Comparison of ENCODE assay signal across 1 cellular context in genomic region chr1:174005032-174005431, GRCh38.
TF ChIP-seq lines count a peak whose summit lies in the region.

No MANE protein-coding gene starts in this region.

TF ChIP-seq in GM23338, 12 proteins besides CTCF, POLR2A, EP300 and RAD21 (continued from another document):
- no peak for TF ChIP-seq ZNF462 (CRISPR knock-in tag; IDR thresholded peaks at IDR 0.05)
- no peak for TF ChIP-seq JUNB (IDR thresholded peaks at IDR 0.05; ENCODE audit: unreplicated experiment)
- no peak for TF ChIP-seq STAT1 (IDR thresholded peaks at IDR 0.05; ENCODE audit: unreplicated experiment)
- no peak for TF ChIP-seq NANOG (IDR thresholded peaks at IDR 0.05; ENCODE audit: borderline replicate concordance)
- TF ChIP-seq REST (IDR thresholded peaks at IDR 0.05; ENCODE audit: unreplicated experiment) = no peak
- TF ChIP-seq POLR2AphosphoS5 (IDR thresholded peaks at IDR 0.05; ENCODE audit: low read depth) = no peak
